Comparison of ENCODE assay signal across 1 cellular context in the genomic region with DNA sequence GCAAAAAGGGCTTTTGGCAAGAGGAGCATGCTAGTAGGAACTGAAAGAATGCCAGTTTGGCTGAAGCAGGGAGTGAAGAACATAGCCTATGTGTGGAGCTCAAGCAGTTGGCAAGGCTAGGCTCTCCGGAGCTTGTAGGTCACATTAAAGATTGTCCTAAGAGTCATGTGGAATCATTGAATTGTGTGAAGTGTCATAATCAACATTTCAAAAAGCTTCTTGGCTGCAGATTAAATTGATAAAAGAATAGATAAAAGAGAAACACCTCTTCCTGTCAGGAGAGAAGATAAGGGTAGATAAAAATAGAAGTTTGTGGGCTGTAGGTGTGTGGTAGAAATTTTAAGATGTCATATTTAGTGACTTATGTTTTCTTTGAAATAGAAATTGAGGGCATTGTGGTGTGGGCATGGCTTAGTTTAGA.
TF ChIP-seq lines count a peak whose summit lies in the region.

No MANE protein-coding gene starts in this region.

TF ChIP-seq in SK-N-SH treated with all-trans-retinoic acid at 6 μM for 48 hours, 23 proteins besides CTCF, POLR2A, EP300 and RAD21 (continued from another document):
- TF ChIP-seq, protein P1, sequence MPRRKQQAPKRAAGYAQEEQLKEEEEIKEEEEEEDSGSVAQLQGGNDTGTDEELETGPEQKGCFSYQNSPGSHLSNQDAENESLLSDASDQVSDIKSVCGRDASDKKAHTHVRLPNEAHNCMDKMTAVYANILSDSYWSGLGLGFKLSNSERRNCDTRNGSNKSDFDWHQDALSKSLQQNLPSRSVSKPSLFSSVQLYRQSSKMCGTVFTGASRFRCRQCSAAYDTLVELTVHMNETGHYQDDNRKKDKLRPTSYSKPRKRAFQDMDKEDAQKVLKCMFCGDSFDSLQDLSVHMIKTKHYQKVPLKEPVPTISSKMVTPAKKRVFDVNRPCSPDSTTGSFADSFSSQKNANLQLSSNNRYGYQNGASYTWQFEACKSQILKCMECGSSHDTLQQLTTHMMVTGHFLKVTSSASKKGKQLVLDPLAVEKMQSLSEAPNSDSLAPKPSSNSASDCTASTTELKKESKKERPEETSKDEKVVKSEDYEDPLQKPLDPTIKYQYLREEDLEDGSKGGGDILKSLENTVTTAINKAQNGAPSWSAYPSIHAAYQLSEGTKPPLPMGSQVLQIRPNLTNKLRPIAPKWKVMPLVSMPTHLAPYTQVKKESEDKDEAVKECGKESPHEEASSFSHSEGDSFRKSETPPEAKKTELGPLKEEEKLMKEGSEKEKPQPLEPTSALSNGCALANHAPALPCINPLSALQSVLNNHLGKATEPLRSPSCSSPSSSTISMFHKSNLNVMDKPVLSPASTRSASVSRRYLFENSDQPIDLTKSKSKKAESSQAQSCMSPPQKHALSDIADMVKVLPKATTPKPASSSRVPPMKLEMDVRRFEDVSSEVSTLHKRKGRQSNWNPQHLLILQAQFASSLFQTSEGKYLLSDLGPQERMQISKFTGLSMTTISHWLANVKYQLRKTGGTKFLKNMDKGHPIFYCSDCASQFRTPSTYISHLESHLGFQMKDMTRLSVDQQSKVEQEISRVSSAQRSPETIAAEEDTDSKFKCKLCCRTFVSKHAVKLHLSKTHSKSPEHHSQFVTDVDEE (CRISPR knock-in tag; IDR thresholded peaks at IDR 0.05) = no peak
- TF ChIP-seq PPARA (CRISPR knock-in tag; IDR thresholded peaks at IDR 0.05; ENCODE audit: borderline replicate concordance) = no peak
- no peak for TF ChIP-seq ZNF70 (CRISPR knock-in tag; IDR thresholded peaks at IDR 0.05)
- no peak for TF ChIP-seq ZFP3 (CRISPR knock-in tag; IDR thresholded peaks at IDR 0.05)
- no peak for TF ChIP-seq SNAI2 (CRISPR knock-in tag; IDR thresholded peaks at IDR 0.05)
- TF ChIP-seq TCF4 (CRISPR knock-in tag; IDR thresholded peaks at IDR 0.05; ENCODE audit: borderline replicate concordance) = no peak
- no peak for TF ChIP-seq RARB (CRISPR knock-in tag; IDR thresholded peaks at IDR 0.05)
- no peak for TF ChIP-seq ISL1 (CRISPR knock-in tag; IDR thresholded peaks at IDR 0.05)
- TF ChIP-seq, protein P2, sequence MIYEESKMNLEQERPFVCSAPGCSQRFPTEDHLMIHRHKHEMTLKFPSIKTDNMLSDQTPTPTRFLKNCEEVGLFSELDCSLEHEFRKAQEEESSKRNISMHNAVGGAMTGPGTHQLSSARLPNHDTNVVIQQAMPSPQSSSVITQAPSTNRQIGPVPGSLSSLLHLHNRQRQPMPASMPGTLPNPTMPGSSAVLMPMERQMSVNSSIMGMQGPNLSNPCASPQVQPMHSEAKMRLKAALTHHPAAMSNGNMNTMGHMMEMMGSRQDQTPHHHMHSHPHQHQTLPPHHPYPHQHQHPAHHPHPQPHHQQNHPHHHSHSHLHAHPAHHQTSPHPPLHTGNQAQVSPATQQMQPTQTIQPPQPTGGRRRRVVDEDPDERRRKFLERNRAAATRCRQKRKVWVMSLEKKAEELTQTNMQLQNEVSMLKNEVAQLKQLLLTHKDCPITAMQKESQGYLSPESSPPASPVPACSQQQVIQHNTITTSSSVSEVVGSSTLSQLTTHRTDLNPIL (CRISPR knock-in tag; IDR thresholded peaks at IDR 0.05; ENCODE audit: low read depth) = no peak
- TF ChIP-seq, protein P3, sequence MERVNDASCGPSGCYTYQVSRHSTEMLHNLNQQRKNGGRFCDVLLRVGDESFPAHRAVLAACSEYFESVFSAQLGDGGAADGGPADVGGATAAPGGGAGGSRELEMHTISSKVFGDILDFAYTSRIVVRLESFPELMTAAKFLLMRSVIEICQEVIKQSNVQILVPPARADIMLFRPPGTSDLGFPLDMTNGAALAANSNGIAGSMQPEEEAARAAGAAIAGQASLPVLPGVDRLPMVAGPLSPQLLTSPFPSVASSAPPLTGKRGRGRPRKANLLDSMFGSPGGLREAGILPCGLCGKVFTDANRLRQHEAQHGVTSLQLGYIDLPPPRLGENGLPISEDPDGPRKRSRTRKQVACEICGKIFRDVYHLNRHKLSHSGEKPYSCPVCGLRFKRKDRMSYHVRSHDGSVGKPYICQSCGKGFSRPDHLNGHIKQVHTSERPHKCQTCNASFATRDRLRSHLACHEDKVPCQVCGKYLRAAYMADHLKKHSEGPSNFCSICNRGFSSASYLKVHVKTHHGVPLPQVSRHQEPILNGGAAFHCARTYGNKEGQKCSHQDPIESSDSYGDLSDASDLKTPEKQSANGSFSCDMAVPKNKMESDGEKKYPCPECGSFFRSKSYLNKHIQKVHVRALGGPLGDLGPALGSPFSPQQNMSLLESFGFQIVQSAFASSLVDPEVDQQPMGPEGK (CRISPR knock-in tag; IDR thresholded peaks at IDR 0.05; ENCODE audit: borderline replicate concordance) = no peak
- TF ChIP-seq, protein P4, sequence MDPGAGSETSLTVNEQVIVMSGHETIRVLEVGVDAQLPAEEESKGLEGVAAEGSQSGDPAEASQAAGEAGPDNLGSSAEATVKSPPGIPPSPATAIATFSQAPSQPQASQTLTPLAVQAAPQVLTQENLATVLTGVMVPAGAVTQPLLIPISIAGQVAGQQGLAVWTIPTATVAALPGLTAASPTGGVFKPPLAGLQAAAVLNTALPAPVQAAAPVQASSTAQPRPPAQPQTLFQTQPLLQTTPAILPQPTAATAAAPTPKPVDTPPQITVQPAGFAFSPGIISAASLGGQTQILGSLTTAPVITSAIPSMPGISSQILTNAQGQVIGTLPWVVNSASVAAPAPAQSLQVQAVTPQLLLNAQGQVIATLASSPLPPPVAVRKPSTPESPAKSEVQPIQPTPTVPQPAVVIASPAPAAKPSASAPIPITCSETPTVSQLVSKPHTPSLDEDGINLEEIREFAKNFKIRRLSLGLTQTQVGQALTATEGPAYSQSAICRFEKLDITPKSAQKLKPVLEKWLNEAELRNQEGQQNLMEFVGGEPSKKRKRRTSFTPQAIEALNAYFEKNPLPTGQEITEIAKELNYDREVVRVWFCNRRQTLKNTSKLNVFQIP (CRISPR knock-in tag; IDR thresholded peaks at IDR 0.05; ENCODE audit: borderline replicate concordance, low read depth) = no peak
